23 cellular contexts compared by ENCODE assay signal in the genomic region with DNA sequence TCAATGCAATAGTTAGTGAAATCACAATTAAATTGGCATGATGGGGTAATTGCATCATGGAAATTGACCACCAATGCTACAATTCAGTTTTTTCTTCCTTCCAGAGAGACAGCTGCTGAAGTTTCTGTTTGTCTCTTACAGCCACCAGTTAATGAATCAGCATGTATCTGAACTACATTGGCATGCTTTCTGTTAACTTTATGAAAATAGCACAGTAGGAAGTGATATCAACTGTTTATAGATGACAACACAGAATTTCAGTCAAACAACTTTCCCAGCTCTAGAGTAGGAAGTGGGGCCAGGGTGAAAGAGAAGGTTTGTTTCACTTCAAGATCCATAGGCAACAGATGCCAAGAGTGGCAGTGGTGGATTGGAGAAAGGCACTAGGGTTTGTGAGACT.
"Had no signal": no experiment of that assay in that cellular context is flagged by ENCODE, and none has a peak within 500 bp of the region (broad histone marks: within the 10 kb centered on the region; RNA-seq: fewer than 3 reads in every experiment).

No MANE protein-coding gene starts in this region.

- H3K27me3 Mint-ChIP-seq: activated naive CD8-positive, alpha-beta T cell; central memory CD8-positive, alpha-beta T cell; natural killer cell treated with Interleukin-12 subunit alpha and Interleukin-12 subunit beta and Interleukin-15 and Interleukin-18, amount 100 ng/mL, for 72 hours; progenitor cell of endocrine pancreas; stimulated activated naive B cell treated with anti-CD40 and anti-IgM and Interleukin-4, amounts not matched to agents 10 μg/mL and 1 μg/mL and 100 μg/mL, for 72 hours had no signal

- H3K9me3 ChIP-seq: adrenal gland, breast epithelium, colonic mucosa, esophagus muscularis mucosa, gastroesophageal sphincter, testis had no signal

- H3K27me3 ChIP-seq: adrenal gland, breast epithelium, colonic mucosa, esophagus muscularis mucosa, gastroesophageal sphincter, testis had no signal

- H3K27ac Mint-ChIP-seq: activated naive CD8-positive, alpha-beta T cell; activated T-helper 2 cell treated with anti-CD3 and anti-CD28 coated beads, Interferon-gamma antibody, Interleukin-2, Interleukin-4, amounts not matched to agents 10 μg/mL and 5 μg/mL and 100 μg/mL, durations not matched to agents 14 hours and 24 hours and 36 hours; natural killer cell treated with Interleukin-12 subunit alpha and Interleukin-12 subunit beta and Interleukin-15 and Interleukin-18, amount 100 ng/mL, for 72 hours; progenitor cell of endocrine pancreas; stimulated activated naive B cell treated with anti-CD40 and anti-IgM and Interleukin-4, amounts not matched to agents 10 μg/mL and 1 μg/mL and 100 μg/mL, for 72 hours; T-helper 2 cell treated with Interferon-gamma antibody and Interleukin-4, amounts not matched to agents 5 μg/mL and 100 μg/mL, for 36 hours had no signal

- ATAC-seq: activated T-cell treated with anti-CD3 and anti-CD28 coated beads, Interleukin-2, amount 50 U/mL, for 4 hours; gastroesophageal sphincter; left cardiac atrium; natural killer cell treated with Interleukin-12 subunit alpha and Interleukin-12 subunit beta and Interleukin-15 and Interleukin-18, amount 100 ng/mL, for 72 hours; stimulated activated naive B cell treated with anti-CD40 and anti-IgM and Interleukin-4, amounts not matched to agents 10 μg/mL and 1 μg/mL and 100 μg/mL, for 72 hours had no signal

- DNase-seq: activated CD4-positive, alpha-beta T cell treated with anti-CD3 and anti-CD28 coated beads for 1 hour; activated CD8-positive, alpha-beta memory T cell treated with anti-CD3 and anti-CD28 coated beads, Interleukin-2, amount 50 U/mL, for 48 hours; activated naive CD4-positive, alpha-beta T cell; activated T-cell treated with anti-CD3 and anti-CD28 coated beads, Interleukin-2, amount 50 U/mL, for 4 hours; adrenal gland; colonic mucosa; head of caudate nucleus; left cardiac atrium; midbrain; stimulated activated CD4-positive, alpha-beta T cell treated with anti-CD3 and anti-CD28 coated beads, Interleukin-2, amount 100 ng/mL, for 48 hours; stimulated activated CD8-positive, alpha-beta memory T cell treated with anti-CD3 and anti-CD28 coated beads, Interleukin-4, amount 100 ng/mL, for 48 hours; stimulated activated naive B cell treated with anti-CD40 and anti-IgM and Interleukin-4, amounts not matched to agents 10 μg/mL and 1 μg/mL and 100 μg/mL, for 72 hours; testis; trophoblast cell had no signal

- H3K4me1 ChIP-seq: adrenal gland, breast epithelium, colonic mucosa, esophagus muscularis mucosa, gastroesophageal sphincter, testis had no signal

- H3K36me3 ChIP-seq: adrenal gland, breast epithelium, colonic mucosa, esophagus muscularis mucosa, gastroesophageal sphincter had no signal

- H3K36me3 Mint-ChIP-seq: activated naive CD8-positive, alpha-beta T cell; natural killer cell treated with Interleukin-12 subunit alpha and Interleukin-12 subunit beta and Interleukin-15 and Interleukin-18, amount 100 ng/mL, for 72 hours; stimulated activated naive B cell treated with anti-CD40 and anti-IgM and Interleukin-4, amounts not matched to agents 10 μg/mL and 1 μg/mL and 100 μg/mL, for 72 hours had no signal

- H3K9me3 Mint-ChIP-seq: stimulated activated naive B cell treated with anti-CD40 and anti-IgM and Interleukin-4, amounts not matched to agents 10 μg/mL and 1 μg/mL and 100 μg/mL, for 72 hours had no signal

- H3K4me1 Mint-ChIP-seq: central memory CD8-positive, alpha-beta T cell; stimulated activated naive B cell treated with anti-CD40 and anti-IgM and Interleukin-4, amounts not matched to agents 10 μg/mL and 1 μg/mL and 100 μg/mL, for 72 hours had no signal

- H3K4me3 ChIP-seq: adrenal gland, breast epithelium, colonic mucosa, esophagus muscularis mucosa, gastroesophageal sphincter, testis had no signal

- H3K4me3 Mint-ChIP-seq: activated naive CD8-positive, alpha-beta T cell; activated T-cell treated with anti-CD3 and anti-CD28 coated beads, Interleukin-2, amount 50 U/mL, for 4 hours; central memory CD8-positive, alpha-beta T cell; natural killer cell treated with Interleukin-12 subunit alpha and Interleukin-12 subunit beta and Interleukin-15 and Interleukin-18, amount 100 ng/mL, for 72 hours; stimulated activated naive B cell treated with anti-CD40 and anti-IgM and Interleukin-4, amounts not matched to agents 10 μg/mL and 1 μg/mL and 100 μg/mL, for 72 hours; T-helper 2 cell treated with Interferon-gamma antibody and Interleukin-4, amounts not matched to agents 5 μg/mL and 100 μg/mL, for 36 hours had no signal

- H3K27ac ChIP-seq: adrenal gland, breast epithelium, colonic mucosa, esophagus muscularis mucosa, gastroesophageal sphincter, testis had no signal
